In genomic region chr7:73802459-73802858, GRCh38 we compare ENCODE assay signal across 19 cellular contexts. TPM values are rescaled to one million over a fixed set of nuclear protein-coding genes. Genes with fewer than 3 reads are reported as not detected.
DNase-seq lines count a peak whose midpoint lies in the region; ATAC-seq and TF ChIP-seq lines count a peak whose summit lies in the region.
"Had no signal": no experiment of that assay in that cellular context is flagged by ENCODE, and none has a peak within 500 bp of the region (broad histone marks: within the 10 kb centered on the region; RNA-seq: fewer than 3 reads in every experiment).

No MANE protein-coding gene starts in this region.

- no peak for ATAC-seq in heart right ventricle
- ATAC-seq in GM19328 (IDR thresholded peaks at IDR 0.05; ENCODE audit: unreplicated experiment), result no peak
- ATAC-seq: A549 had no signal

- TF ChIP-seq POLR2A in sigmoid colon (IDR thresholded peaks at IDR 0.05), result no peak

- no peaks in the 10 kb centered on the region for H3K36me3 ChIP-seq in heart right ventricle
- H3K36me3 ChIP-seq in hepatocyte (replicated peaks; ENCODE audit: insufficient read depth, low read depth), result no peaks in the 10 kb centered on the region
- H3K36me3 ChIP-seq in sigmoid colon, result no peaks in the 10 kb centered on the region

- H3K4me1 ChIP-seq in heart right ventricle (no peaks in the 10 kb centered on the region), hepatocyte (ENCODE audit: insufficient read depth) (no peaks in the 10 kb centered on the region), sigmoid colon (no peaks in the 10 kb centered on the region)

- H3K9me3 ChIP-seq in heart right ventricle, result no peaks in the 10 kb centered on the region
- no peaks in the 10 kb centered on the region for H3K9me3 ChIP-seq in hepatocyte (ENCODE audit: low read depth)
- H3K9me3 ChIP-seq in sigmoid colon, result no peaks in the 10 kb centered on the region
- H3K9me3 ChIP-seq: A549, Caco-2 had no signal

- H3K4me3 Mint-ChIP-seq in osteocyte (ENCODE audit: unreplicated experiment), result no peak overlapping the region
- H3K4me3 Mint-ChIP-seq in activated naive CD4-positive, alpha-beta T cell treated with anti-CD3 and anti-CD28 coated beads for 36 hours, result no peak overlapping the region
- H3K4me3 Mint-ChIP-seq: CD4-positive, alpha-beta T cell; H9 had no signal

- no peak overlapping the region for H3K27ac Mint-ChIP-seq in osteocyte (ENCODE audit: unreplicated experiment)
- no peak overlapping the region for H3K27ac Mint-ChIP-seq in activated naive CD4-positive, alpha-beta T cell treated with anti-CD3 and anti-CD28 coated beads for 36 hours
- H3K27ac Mint-ChIP-seq: CD4-positive, alpha-beta T cell; H9 had no signal

- 72 to 76% methylated on average over 4 of the region's 4 CpGs for WGBS in heart right ventricle, 2 donors
- WGBS in hepatocyte (ENCODE audit: low lambda C conversion rate, missing lambda C conversion rate), result 78% methylated on average over 4 of the region's 4 CpGs
- 26 to 69% methylated on average over 4 of the region's 4 CpGs for WGBS in sigmoid colon, 2 donors

- H3K27ac ChIP-seq in heart right ventricle (no peak overlapping the region), hepatocyte (peak overlapping the region; percentile 36), sigmoid colon (no peak overlapping the region)
- H3K27ac ChIP-seq: 22Rv1, A549, C4-2B had no signal

- no peaks in the 10 kb centered on the region for H3K4me1 Mint-ChIP-seq in osteocyte (ENCODE audit: unreplicated experiment)
- H3K4me1 Mint-ChIP-seq in activated naive CD4-positive, alpha-beta T cell treated with anti-CD3 and anti-CD28 coated beads for 36 hours (ENCODE audit: low read depth), result no peaks in the 10 kb centered on the region

- no peaks in the 10 kb centered on the region for H3K36me3 Mint-ChIP-seq in osteocyte (ENCODE audit: unreplicated experiment)
- no peaks in the 10 kb centered on the region for H3K36me3 Mint-ChIP-seq in activated naive CD4-positive, alpha-beta T cell treated with anti-CD3 and anti-CD28 coated beads for 36 hours (ENCODE audit: low read depth)

- H3K27me3 ChIP-seq in heart right ventricle (peaks cover 0 to 3% (median 0%) of the 10 kb centered on the region in 7 donors), hepatocyte (no peaks in the 10 kb centered on the region), sigmoid colon (no peaks in the 10 kb centered on the region)

- intact Hi-C loops in cardiac septum (cut with DNase I), result no loop called here
- intact Hi-C loops in heart right ventricle (cut with DNase I), result no loop called here
- intact Hi-C loops in sigmoid colon (cut with DNase I), result no loop called here
- intact Hi-C loops in activated naive CD4-positive, alpha-beta T cell treated with anti-CD3 and anti-CD28 coated beads for 36 hours (cut with micrococcal nuclease), result no loop called here

- DNase-seq in cardiac septum (ENCODE audit: low spot score) (peak; percentile 9), heart right ventricle (no peak), hepatocyte (ENCODE audit: low spot score) (no peak), sigmoid colon (peak; percentile 26), DMS79 (lab: John Stamatoyannopoulos, UW) (no peak), osteocyte (ENCODE audit: extremely low spot score, unreplicated experiment) (no peak)
- DNase-seq in activated naive CD4-positive, alpha-beta T cell treated with anti-CD3 and anti-CD28 coated beads for 36 hours, result no peak
- DNase-seq: AML-193; Caco-2; CD4-positive, alpha-beta T cell; GDM1; H9 had no signal

- no peak overlapping the region for H2AFZ ChIP-seq in hepatocyte

- no peak overlapping the region for H3K4me3 ChIP-seq in heart right ventricle
- H3K4me3 ChIP-seq in hepatocyte, result no peak overlapping the region
- H3K4me3 ChIP-seq in sigmoid colon, result no peak overlapping the region
- H3K4me3 ChIP-seq: A549 had no signal

- H3K9me2 ChIP-seq in hepatocyte (replicated peaks; ENCODE audit: insufficient read depth), result no peaks in the 10 kb centered on the region

- peaks cover 20% of the 10 kb centered on the region for H3K27me3 Mint-ChIP-seq in osteocyte (ENCODE audit: unreplicated experiment)
- H3K27me3 Mint-ChIP-seq in activated naive CD4-positive, alpha-beta T cell treated with anti-CD3 and anti-CD28 coated beads for 36 hours (ENCODE audit: low read depth), result no peaks in the 10 kb centered on the region

- no peak for TF ChIP-seq EP300 in sigmoid colon (IDR thresholded peaks at IDR 0.05)

- peak overlapping the region; percentile 36 for H3K4me2 ChIP-seq in hepatocyte
- H3K4me2 ChIP-seq: A549 had no signal

- H3K79me2 ChIP-seq in hepatocyte, result no peaks in the 10 kb centered on the region

- no peaks in the 10 kb centered on the region for H3K9me3 Mint-ChIP-seq in osteocyte (ENCODE audit: unreplicated experiment)
- no peaks in the 10 kb centered on the region for H3K9me3 Mint-ChIP-seq in activated naive CD4-positive, alpha-beta T cell treated with anti-CD3 and anti-CD28 coated beads for 36 hours
- H3K9me3 Mint-ChIP-seq: CD4-positive, alpha-beta T cell had no signal

- no peaks in the 10 kb centered on the region for H4K20me1 ChIP-seq in hepatocyte (ENCODE audit: insufficient read depth, poor library complexity, severe bottlenecking)

- TF ChIP-seq CTCF in heart right ventricle (IDR thresholded peaks at IDR 0.05) (no peak), hepatocyte (IDR thresholded peaks at IDR 0.05; ENCODE audit: poor library complexity) (no peak), sigmoid colon (IDR thresholded peaks at IDR 0.05) (no peak), osteocyte (IDR thresholded peaks at IDR 0.05) (no peak)

- CTCF ChIA-PET in activated naive CD4-positive, alpha-beta T cell treated with anti-CD3 and anti-CD28 coated beads for 36 hours (lab: Charles Lee), result no interaction called here

RNA-seq across cellular contexts. Expression of gene CLDN4, which starts 28.3 kb away (rescaled TPM):
- not detected for total RNA-seq in cardiac septum
- under 1 TPM in 2 of 10 donors, not detected in 8; 0.14 to 0.30 TPM for total RNA-seq in heart right ventricle
- under 1 TPM in 1 of 2 donors, not detected in 1; 0.03 TPM for polyA plus RNA-seq in heart right ventricle
- 532 and 570 TPM in 2 replicates for total RNA-seq in hepatocyte
- 880 and 909 TPM in 2 replicates for polyA plus RNA-seq in hepatocyte
- under 1 TPM in 2 of 4 donors, not detected in 2; 0.16 to 0.71 TPM for total RNA-seq in sigmoid colon
- 100 to 1,000 TPM; 210 to 690 (median 293) TPM for polyA plus RNA-seq in sigmoid colon
- total RNA-seq in osteocyte, result 0.50 and 0.62 TPM in 2 replicates
- total RNA-seq in activated naive CD4-positive, alpha-beta T cell treated with anti-CD3 and anti-CD28 coated beads for 36 hours, result under 1 TPM; 0.10 to 0.25 TPM

RNA-seq across cellular contexts. Expression of gene CLDN3, which starts 32.4 kb away (rescaled TPM):
- not detected for total RNA-seq in cardiac septum
- not detected for total RNA-seq in heart right ventricle
- polyA plus RNA-seq in heart right ventricle, result not detected
- total RNA-seq in hepatocyte, result 53.7 and 60.7 TPM in 2 replicates
- 125 and 142 TPM in 2 replicates for polyA plus RNA-seq in hepatocyte
- 1 to 10 TPM in 1 of 4 donors, under 1 TPM in 1, not detected in 2; 0.71 to 1.1 TPM for total RNA-seq in sigmoid colon
- 100 to 1,000 TPM; 174 to 705 (median 231) TPM for polyA plus RNA-seq in sigmoid colon
- total RNA-seq in osteocyte, result not detected in 2 replicates
- not detected for total RNA-seq in activated naive CD4-positive, alpha-beta T cell treated with anti-CD3 and anti-CD28 coated beads for 36 hours
- total RNA-seq: CD4-positive, alpha-beta T cell had no signal
- polyA plus RNA-seq: BJ had no signal

RNA-seq across cellular contexts. Expression of gene METTL27, which starts 39.9 kb away (rescaled TPM):
- total RNA-seq in cardiac septum (0.35 TPM), heart right ventricle (1 to 10 TPM in 1 of 10 donors, under 1 TPM in 7, not detected in 2; 0.31 to 1.3 (median 0.47) TPM), hepatocyte (1.6 and 2.6 TPM in 2 replicates), sigmoid colon (1 to 10 TPM in 3 of 4 donors, under 1 TPM in 1; 0.99 to 5.5 (median 2.1) TPM), osteocyte (2.2 and 2.7 TPM in 2 replicates)
- polyA plus RNA-seq in heart right ventricle (under 1 TPM in 1 of 2 donors, not detected in 1; 0.16 TPM), hepatocyte (6.5 and 11.4 TPM in 2 replicates), sigmoid colon (10 to 100 TPM in 1 of 3 donors, 1 to 10 TPM in 2; 2.1 to 12.3 (median 4.8) TPM)
- 1 to 10 TPM; 1.7 to 2.2 TPM for total RNA-seq in activated naive CD4-positive, alpha-beta T cell treated with anti-CD3 and anti-CD28 coated beads for 36 hours

RNA-seq across cellular contexts. Expression of gene TMEM270, which starts 58.5 kb away (rescaled TPM):
- not detected for total RNA-seq in cardiac septum
- not detected for total RNA-seq in heart right ventricle
- polyA plus RNA-seq in heart right ventricle, result not detected
- total RNA-seq in hepatocyte, result 1.1 TPM in 1 of 2 replicates, not detected in the other
- 0.30 and 0.47 TPM in 2 replicates for polyA plus RNA-seq in hepatocyte
- total RNA-seq in sigmoid colon, result not detected
- polyA plus RNA-seq in sigmoid colon, result under 1 TPM in 1 of 3 donors, not detected in 2; 0.39 TPM
- not detected in 2 replicates for total RNA-seq in osteocyte
- not detected for total RNA-seq in activated naive CD4-positive, alpha-beta T cell treated with anti-CD3 and anti-CD28 coated beads for 36 hours
- total RNA-seq: Caco-2; CD4-positive, alpha-beta T cell; H1; H9; HT-29 had no signal
- polyA plus RNA-seq: A549, BJ had no signal

Comparison
In these comparisons a context has a peak if more than half of its experiments do, and no peak if none do; other contexts are left out.
1. DNase-seq: peak in cardiac septum (single experiment) and sigmoid colon (single experiment); none in heart right ventricle (0 of 2), hepatocyte (single experiment), DMS79 (single experiment), osteocyte (single experiment) and activated naive CD4-positive, alpha-beta T cell treated with anti-CD3 and anti-CD28 coated beads for 36 hours (single experiment).
2. RNA of gene CLDN4, which starts 28.3 kb away (total RNA-seq): 532 to 570 TPM in hepatocyte; 0.50 to 0.62 TPM in osteocyte, 0.10 to 0.25 TPM in activated naive CD4-positive, alpha-beta T cell treated with anti-CD3 and anti-CD28 coated beads for 36 hours, 0.16 to 0.71 TPM in sigmoid colon, not detected in cardiac septum (single experiment) and 0.14 to 0.30 TPM in heart right ventricle; every median in the first group is over 100 times any median in the second.
3. RNA of gene CLDN3, which starts 32.4 kb away (total RNA-seq): 53.7 to 60.7 TPM in hepatocyte; 0.71 to 1.1 TPM in sigmoid colon, not detected in cardiac septum (single experiment), not detected in heart right ventricle, not detected in osteocyte and not detected in activated naive CD4-positive, alpha-beta T cell treated with anti-CD3 and anti-CD28 coated beads for 36 hours; every median in the first group is over 10 times any median in the second.